In the genomic region with DNA sequence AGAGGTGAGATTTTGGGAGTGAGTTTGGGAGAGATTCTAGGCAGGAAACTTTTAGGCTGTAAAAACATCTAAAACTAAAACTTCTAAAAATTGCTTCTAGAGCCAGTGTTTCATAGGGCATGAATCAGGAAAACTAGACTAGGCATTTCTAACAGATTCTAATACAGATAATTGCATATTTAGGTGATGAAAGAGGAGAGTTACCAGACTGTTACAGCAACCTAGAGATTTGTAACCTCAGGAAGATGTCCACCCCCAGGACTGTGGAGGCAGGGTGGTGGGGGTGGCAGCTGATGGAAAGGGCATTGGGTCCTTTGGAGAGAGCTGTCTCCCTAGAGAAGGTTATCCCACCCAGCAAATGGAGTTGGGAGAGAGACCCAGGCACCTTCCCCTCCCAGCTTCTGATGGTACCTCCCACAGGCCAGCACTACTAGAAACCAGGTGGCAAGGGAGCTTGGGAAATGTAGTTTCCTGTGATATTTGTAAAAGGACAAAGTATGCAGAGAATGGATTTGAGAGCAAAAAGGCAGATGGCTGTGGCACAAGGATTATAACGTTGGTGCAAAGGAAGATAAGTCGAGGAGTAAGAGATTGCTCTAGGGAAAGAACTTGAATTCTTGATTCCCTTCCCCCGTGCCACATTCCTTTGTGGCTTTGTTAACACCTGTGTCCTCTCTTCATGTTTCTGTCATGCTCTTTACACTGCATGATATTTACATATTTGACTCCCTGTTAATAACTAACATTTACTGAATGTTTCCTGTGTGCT, we compare ENCODE assay signal across 12 cellular contexts.
DNase-seq lines count a peak whose midpoint lies in the region; ATAC-seq and TF ChIP-seq lines count a peak whose summit lies in the region.
"Had no signal": no experiment of that assay in that cellular context is flagged by ENCODE, and none has a peak within 500 bp of the region (broad histone marks: within the 10 kb centered on the region; RNA-seq: fewer than 3 reads in every experiment).

No MANE protein-coding gene starts in this region.

- no peak for TF ChIP-seq EP300 in tibial nerve (IDR thresholded peaks at IDR 0.05)

- H3K9me3 ChIP-seq in CD4-positive, alpha-beta memory T cell (ENCODE audit: control insufficient read depth in 1 of 2, low read length in 2 of 2): no peaks in the 10 kb centered on the region
- no peaks in the 10 kb centered on the region for H3K9me3 ChIP-seq in ascending aorta
- no peaks in the 10 kb centered on the region for H3K9me3 ChIP-seq in HAP-1
- no peaks in the 10 kb centered on the region for H3K9me3 ChIP-seq in tibial nerve

- POLR2A ChIA-PET in CD4-positive, alpha-beta memory T cell (lab: Charles Lee; ENCODE audit: partially characterized antibody): interaction anchor here (2.1 to 4.8 kb wide), 2 partner anchors 19 to 58 kb away, joined by 11 to 62 read pairs; no protein-coding TSS in a partner anchor

- H3K27ac ChIP-seq in CD4-positive, alpha-beta memory T cell (ENCODE audit: low read depth, low read length): no peak overlapping the region
- H3K27ac ChIP-seq in ascending aorta (no peak overlapping the region), tibial nerve (no peak overlapping the region)

- peaks cover 0 to 2% (median 0%) of the 10 kb centered on the region in 8 donors for H3K9me3 Mint-ChIP-seq in CD4-positive, alpha-beta memory T cell
- H3K9me3 Mint-ChIP-seq: natural killer cell treated with Interleukin-12 subunit alpha and Interleukin-12 subunit beta and Interleukin-15 and Interleukin-18, amount 100 ng/mL, for 72 hours had no signal

- peaks cover 2 to 5% of the 10 kb centered on the region in 2 donors for H3K36me3 Mint-ChIP-seq in CD4-positive, alpha-beta memory T cell
- H3K36me3 Mint-ChIP-seq: natural killer cell treated with Interleukin-12 subunit alpha and Interleukin-12 subunit beta and Interleukin-15 and Interleukin-18, amount 100 ng/mL, for 72 hours had no signal

- in situ Hi-C loops in HAP-1 (cut with MboI; ENCODE audit: low sequenced_read_pairs): no loop called here

- TF ChIP-seq POLR2A in tibial nerve (IDR thresholded peaks at IDR 0.05): no peak

- H3K27me3 ChIP-seq in CD4-positive, alpha-beta memory T cell (ENCODE audit: insufficient read depth, low read length): no peaks in the 10 kb centered on the region
- H3K27me3 ChIP-seq in ascending aorta (no peaks in the 10 kb centered on the region), HAP-1 (ENCODE audit: low read depth) (no peaks in the 10 kb centered on the region), tibial nerve (no peaks in the 10 kb centered on the region)

- 82 to 89% methylated on average over 3 of the region's 3 CpGs for WGBS in tibial nerve, 2 donors

- ATAC-seq in GM19397 (IDR thresholded peaks at IDR 0.05; ENCODE audit: unreplicated experiment) (peak; percentile 52), HG03378 (IDR thresholded peaks at IDR 0.05; ENCODE audit: unreplicated experiment) (peak; percentile 72)
- ATAC-seq: natural killer cell treated with Interleukin-12 subunit alpha and Interleukin-12 subunit beta and Interleukin-15 and Interleukin-18, amount 100 ng/mL, for 72 hours had no signal

- TF ChIP-seq CTCF in ascending aorta (IDR thresholded peaks at IDR 0.05) (no peak), tibial nerve (IDR thresholded peaks at IDR 0.05) (no peak)

- H3K4me1 Mint-ChIP-seq in CD4-positive, alpha-beta memory T cell: peaks cover 80 to 97% (median 89%) of the 10 kb centered on the region in 4 donors

- H3K4me3 Mint-ChIP-seq in CD4-positive, alpha-beta memory T cell: peak overlapping the region in 5 of 8 donors; percentile 25 to 60 (median 35)
- H3K4me3 Mint-ChIP-seq: natural killer cell treated with Interleukin-12 subunit alpha and Interleukin-12 subunit beta and Interleukin-15 and Interleukin-18, amount 100 ng/mL, for 72 hours had no signal

- CTCF ChIA-PET in CD4-positive, alpha-beta memory T cell (lab: Charles Lee; ENCODE audit: partially characterized antibody): interaction anchor here (1.2 to 1.4 kb wide), 2 partner anchors 60 to 67 kb away, joined by 4 to 5 read pairs; no protein-coding TSS in a partner anchor

- intact Hi-C loops in CD4-positive, alpha-beta memory T cell (cut with micrococcal nuclease): no loop called here
- intact Hi-C loops in ascending aorta (cut with DNase I): no loop called here

- H3K27ac Mint-ChIP-seq in CD4-positive, alpha-beta memory T cell: peak overlapping the region; percentile 53 to 97 (median 92)

- H3K27me3 Mint-ChIP-seq in CD4-positive, alpha-beta memory T cell: no peaks in the 10 kb centered on the region
- H3K27me3 Mint-ChIP-seq: natural killer cell treated with Interleukin-12 subunit alpha and Interleukin-12 subunit beta and Interleukin-15 and Interleukin-18, amount 100 ng/mL, for 72 hours had no signal

- no peaks in the 10 kb centered on the region for H3K36me3 ChIP-seq in CD4-positive, alpha-beta memory T cell (ENCODE audit: insufficient read depth, low read length)
- H3K36me3 ChIP-seq in ascending aorta (no peaks in the 10 kb centered on the region), HAP-1 (replicated peaks) (no peaks in the 10 kb centered on the region), tibial nerve (no peaks in the 10 kb centered on the region)

- H3K4me1 ChIP-seq in CD4-positive, alpha-beta memory T cell (ENCODE audit: insufficient read depth, low read length): peaks cover 95% of the 10 kb centered on the region
- H3K4me1 ChIP-seq in ascending aorta (peaks cover 0 to 14% of the 10 kb centered on the region in 2 donors), HAP-1 (peaks cover 10% of the 10 kb centered on the region), tibial nerve (peaks cover 0 to 38% (median 16%) of the 10 kb centered on the region in 4 donors)

- peak in 3 of 5 donors; percentile 24 to 33 (median 25) for DNase-seq in CD4-positive, alpha-beta memory T cell
- DNase-seq in central memory CD4-positive, alpha-beta T cell: peak; percentile 19
- no peak for DNase-seq in ascending aorta (ENCODE audit: low spot score in 2 of 2)
- DNase-seq in HAP-1 (ENCODE audit: low spot score in 2 of 2): no peak
- DNase-seq in tibial nerve (ENCODE audit: low spot score in 2 of 2): no peak
- DNase-seq in NAMALWA (ENCODE audit: low spot score): no peak
- DNase-seq: activated effector memory CD4-positive, alpha-beta T cell treated with anti-CD3 and anti-CD28 coated beads, Interleukin-2, amount 50 U/mL, for 16 hours; NCI-H2029 treated with DMSO at 0.1 percent for 48 hours; T-helper 2 cell had no signal

- H3K4me3 ChIP-seq in CD4-positive, alpha-beta memory T cell (ENCODE audit: low read length in 2 of 2): no peak overlapping the region
- H3K4me3 ChIP-seq in ascending aorta: no peak overlapping the region
- no peak overlapping the region for H3K4me3 ChIP-seq in HAP-1
- no peak overlapping the region for H3K4me3 ChIP-seq in tibial nerve

Comparison
In these comparisons a context has a peak if more than half of its experiments do, and no peak if none do; other contexts are left out.
1. DNase-seq: peak in CD4-positive, alpha-beta memory T cell (3 of 5) and central memory CD4-positive, alpha-beta T cell (single experiment); none in ascending aorta (0 of 2), HAP-1 (0 of 2), tibial nerve (0 of 2) and NAMALWA (single experiment).